ENCODE assay signal across 26 cellular contexts in the genomic region with DNA sequence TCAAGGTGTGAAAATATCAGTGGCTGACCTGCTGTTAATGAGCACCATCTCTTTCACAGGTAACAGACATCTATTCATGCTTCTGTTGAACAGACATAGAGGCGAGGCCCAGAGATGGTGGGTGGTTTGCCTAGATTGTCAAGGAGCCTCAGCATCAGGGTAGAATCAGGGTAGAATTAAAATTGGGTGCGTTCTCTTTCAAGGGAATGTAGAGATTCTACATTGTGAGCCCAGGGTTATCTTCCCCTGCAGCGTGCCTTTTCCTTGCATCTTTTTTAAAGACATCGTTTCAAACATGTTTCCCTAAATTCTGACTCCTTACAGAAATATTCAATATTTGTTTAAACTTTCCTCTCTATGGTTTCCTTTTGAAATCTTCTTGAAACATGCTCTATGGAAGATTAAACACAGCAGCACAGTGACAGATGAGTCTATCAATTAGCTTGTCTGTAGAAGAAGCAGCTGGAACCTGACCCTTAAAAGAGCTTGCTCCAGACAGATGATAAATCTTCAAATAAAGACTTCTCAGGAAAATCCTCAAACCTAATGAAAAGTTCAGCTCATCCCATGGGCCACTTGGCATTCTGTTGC.
"Had no signal": no experiment of that assay in that cellular context is flagged by ENCODE, and none has a peak within 500 bp of the region (broad histone marks: within the 10 kb centered on the region; RNA-seq: fewer than 3 reads in every experiment).

No MANE protein-coding gene starts in this region.

- H3K36me3 ChIP-seq: brain microvascular endothelial cell, left lung, sigmoid colon, stomach, suprapubic skin, tibial nerve, uterus had no signal

- H3K4me3 Mint-ChIP-seq: activated CD4-positive, alpha-beta memory T cell treated with anti-CD3 and anti-CD28 coated beads, Interleukin-2, amount 10 ng/mL, durations not matched to agents 7 days and 5 days; activated CD4-positive, alpha-beta T cell treated with anti-CD3 and anti-CD28 coated beads, Interleukin-2, amount 10 ng/mL, durations not matched to agents 24 days and 14 days; immature natural killer cell; naive B cell; stimulated activated memory B cell treated with anti-CD40 and anti-IgM and Interleukin-4, amounts not matched to agents 10 μg/mL and 1 μg/mL and 100 μg/mL, for 72 hours had no signal

- DNase-seq: activated CD4-positive, alpha-beta memory T cell treated with anti-CD3 and anti-CD28 coated beads, Interleukin-2, amount 10 ng/mL, durations not matched to agents 7 days and 5 days; activated CD4-positive, alpha-beta T cell treated with anti-CD3 and anti-CD28 coated beads, Interleukin-2, amount 10 ng/mL, durations not matched to agents 24 days and 14 days; activated naive CD4-positive, alpha-beta T cell; activated T-cell treated with anti-CD3 and anti-CD28 coated beads, Interleukin-2, amount 50 U/mL, for 1 hour; aorta; brain microvascular endothelial cell; effector memory CD4-positive, alpha-beta T cell; foreskin melanocyte; immature natural killer cell; left lung; naive B cell; retina; sigmoid colon; stimulated activated CD4-positive, alpha-beta T cell treated with anti-CD3 and anti-CD28 coated beads, Interleukin-15, amount 100 ng/mL, for 24 hours; stomach; uterus had no signal

- H3K27me3 Mint-ChIP-seq: activated CD4-positive, alpha-beta memory T cell treated with anti-CD3 and anti-CD28 coated beads, Interleukin-2, amount 10 ng/mL, durations not matched to agents 7 days and 5 days; activated CD4-positive, alpha-beta T cell treated with anti-CD3 and anti-CD28 coated beads, Interleukin-2, amount 10 ng/mL, durations not matched to agents 24 days and 14 days; progenitor cell of endocrine pancreas; stimulated activated memory B cell treated with anti-CD40 and anti-IgM and Interleukin-4, amounts not matched to agents 10 μg/mL and 1 μg/mL and 100 μg/mL, for 72 hours had no signal

- H3K27ac Mint-ChIP-seq: activated CD4-positive, alpha-beta memory T cell treated with anti-CD3 and anti-CD28 coated beads, Interleukin-2, amount 10 ng/mL, durations not matched to agents 7 days and 5 days; activated CD4-positive, alpha-beta T cell treated with anti-CD3 and anti-CD28 coated beads, Interleukin-2, amount 10 ng/mL, durations not matched to agents 24 days and 14 days; activated T-helper 2 cell treated with anti-CD3 and anti-CD28 coated beads, Interferon-gamma antibody, Interleukin-2, Interleukin-4, amounts not matched to agents 10 μg/mL and 5 μg/mL and 100 μg/mL, durations not matched to agents 14 hours and 24 hours and 36 hours; naive B cell; progenitor cell of endocrine pancreas; stimulated activated memory B cell treated with anti-CD40 and anti-IgM and Interleukin-4, amounts not matched to agents 10 μg/mL and 1 μg/mL and 100 μg/mL, for 72 hours had no signal

- H3K36me3 Mint-ChIP-seq: naive B cell; stimulated activated memory B cell treated with anti-CD40 and anti-IgM and Interleukin-4, amounts not matched to agents 10 μg/mL and 1 μg/mL and 100 μg/mL, for 72 hours had no signal

- H3K9me3 ChIP-seq: left lung, sigmoid colon, stomach, suprapubic skin, tibial nerve, uterus had no signal

- H3K9me3 Mint-ChIP-seq: activated CD4-positive, alpha-beta memory T cell treated with anti-CD3 and anti-CD28 coated beads, Interleukin-2, amount 10 ng/mL, durations not matched to agents 7 days and 5 days; activated T-helper 2 cell treated with anti-CD3 and anti-CD28 coated beads, Interferon-gamma antibody, Interleukin-2, Interleukin-4, amounts not matched to agents 10 μg/mL and 5 μg/mL and 100 μg/mL, durations not matched to agents 14 hours and 24 hours and 36 hours; immature natural killer cell; stimulated activated memory B cell treated with anti-CD40 and anti-IgM and Interleukin-4, amounts not matched to agents 10 μg/mL and 1 μg/mL and 100 μg/mL, for 72 hours had no signal

- ATAC-seq: activated CD4-positive, CD25-positive, alpha-beta regulatory T cell treated with anti-CD3 and anti-CD28 coated beads, Interleukin-2, amount 50 U/mL, for 24 hours; left lung; stimulated activated memory B cell treated with anti-CD40 and anti-IgM and Interleukin-4, amounts not matched to agents 10 μg/mL and 1 μg/mL and 100 μg/mL, for 72 hours had no signal

- H3K4me1 ChIP-seq: sigmoid colon, stomach, suprapubic skin, uterus had no signal

- H3K4me3 ChIP-seq: hepatocyte, left lung, lung, sigmoid colon, smooth muscle cell, stomach, suprapubic skin, tibial nerve, uterus had no signal

- H3K27ac ChIP-seq: brain microvascular endothelial cell, hepatocyte, left lung, sigmoid colon, stomach, suprapubic skin, tibial nerve, uterus, VCaP had no signal

- H3K27me3 ChIP-seq: brain microvascular endothelial cell, hepatocyte, left lung, sigmoid colon, stomach, suprapubic skin, tibial nerve, uterus had no signal
